ENCODE assay signal across 18 cellular contexts in the genomic region with DNA sequence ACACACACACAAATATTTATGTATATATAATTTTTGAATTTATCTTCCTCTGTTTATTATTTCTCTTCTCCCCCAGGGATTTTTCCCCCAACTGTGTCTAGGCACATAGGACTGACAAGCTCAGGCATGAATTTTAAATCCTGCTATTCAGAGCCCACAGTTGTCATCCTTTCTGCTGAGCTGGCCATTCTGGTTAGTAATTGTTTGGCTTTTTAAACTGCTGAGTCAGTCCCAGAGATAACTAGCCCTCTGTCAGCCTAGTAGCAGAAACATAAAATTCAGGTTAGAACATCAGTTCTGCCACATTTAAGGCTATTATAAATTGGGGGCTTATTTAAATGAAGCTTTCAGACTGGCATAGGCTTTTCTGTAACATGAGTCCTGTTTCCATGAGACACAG.
DNase-seq lines count a peak whose midpoint lies in the region; ATAC-seq, FAIRE-seq and TF ChIP-seq lines count a peak whose summit lies in the region.
"Had no signal": no experiment of that assay in that cellular context is flagged by ENCODE, and none has a peak within 500 bp of the region (broad histone marks: within the 10 kb centered on the region; RNA-seq: fewer than 3 reads in every experiment).

No MANE protein-coding gene starts in this region.

- H3K4me2 ChIP-seq in H1 (ENCODE audit: insufficient read depth in 1 of 2, low read depth in 2 of 2, low read length in 2 of 2) (no peak overlapping the region), mesenchymal stem cell (ENCODE audit: low read length, poor library complexity, severe bottlenecking) (no peak overlapping the region)

- POLR2A ChIA-PET in H1 (lab: Charles Lee; ENCODE audit: partially characterized antibody) = no interaction called here

- H3K27me3 ChIP-seq in H1 (replicated peaks in 1 of 4; ENCODE audit: control insufficient read depth in 3 of 4, extremely low read depth in 1 of 4, insufficient read depth in 3 of 4, low read length in 3 of 4) = no peaks in the 10 kb centered on the region
- H3K27me3 ChIP-seq in mesenchymal stem cell (ENCODE audit: control insufficient read depth in 1 of 2, insufficient read depth in 1 of 2, low read length in 2 of 2) = peaks cover 0 to 31% of the 10 kb centered on the region in 2 experiments
- no peaks in the 10 kb centered on the region for H3K27me3 ChIP-seq in MG63
- H3K27me3 ChIP-seq: SJSA1 had no signal

- DNase-seq in H4 (ENCODE audit: low spot score) = peak; percentile 7
- peak; percentile 1 for DNase-seq in M059J (ENCODE audit: low read depth)
- DNase-seq in H1 (ENCODE audit: low read depth in 1 of 2, low spot score in 2 of 2) = no peak
- DNase-seq in mesenchymal stem cell = peak; percentile 1
- no peak for DNase-seq in activated naive CD4-positive, alpha-beta T cell treated with anti-CD3 and anti-CD28 coated beads, Interleukin-2, amount 10 ng/mL, durations not matched to agents 7 days and 5 days
- DNase-seq in MG63 = no peak
- DNase-seq: CD4-positive, CD25-positive, alpha-beta regulatory T cell; EL; H7; KG1; NCI-H1105; NCI-H1694; NCI-H69; PC-3; SW 1271 had no signal

- no peak overlapping the region for H3K23ac ChIP-seq in H1 (ENCODE audit: insufficient read length)
- H3K23ac ChIP-seq in mesenchymal stem cell (ENCODE audit: low read length in 2 of 2) = no peak overlapping the region

- no peak overlapping the region for H2BK20ac ChIP-seq in H1 (ENCODE audit: low read length)

- no peak overlapping the region for H3K9ac ChIP-seq in H1 (replicated peaks in 1 of 4; ENCODE audit: extremely low read depth in 1 of 4, low read depth in 3 of 4, low read length in 3 of 4)
- no peak overlapping the region for H3K9ac ChIP-seq in mesenchymal stem cell (ENCODE audit: low read length)

- peaks cover 3% of the 10 kb centered on the region for H3K27me3 Mint-ChIP-seq in activated naive CD4-positive, alpha-beta T cell treated with anti-CD3 and anti-CD28 coated beads, Interleukin-2, amount 10 ng/mL, durations not matched to agents 7 days and 5 days
- H3K27me3 Mint-ChIP-seq: B cell; CD4-positive, CD25-positive, alpha-beta regulatory T cell had no signal

- H4K8ac ChIP-seq in H1 (ENCODE audit: extremely low read depth, insufficient read depth, low read length) = no peak overlapping the region
- H4K8ac ChIP-seq in mesenchymal stem cell (ENCODE audit: low read length) = no peak overlapping the region

- H2BK15ac ChIP-seq in H1 (ENCODE audit: low read length) (no peak overlapping the region), mesenchymal stem cell (ENCODE audit: low read depth, poor library complexity, severe bottlenecking) (no peak overlapping the region)

- H2AFZ ChIP-seq in H1 (ENCODE audit: low read length) = no peak overlapping the region
- no peak overlapping the region for H2AFZ ChIP-seq in mesenchymal stem cell (ENCODE audit: low read depth, low read length)

- no peak overlapping the region for H3K4me3 Mint-ChIP-seq in activated naive CD4-positive, alpha-beta T cell treated with anti-CD3 and anti-CD28 coated beads, Interleukin-2, amount 10 ng/mL, durations not matched to agents 7 days and 5 days
- H3K4me3 Mint-ChIP-seq: B cell; CD4-positive, CD25-positive, alpha-beta regulatory T cell had no signal

- H3K79me1 ChIP-seq in H1 (ENCODE audit: low read depth, low read length) = no peaks in the 10 kb centered on the region
- no peaks in the 10 kb centered on the region for H3K79me1 ChIP-seq in mesenchymal stem cell (replicated peaks; ENCODE audit: low read length, poor library complexity, severe bottlenecking)

- H3K4me1 Mint-ChIP-seq in activated naive CD4-positive, alpha-beta T cell treated with anti-CD3 and anti-CD28 coated beads, Interleukin-2, amount 10 ng/mL, durations not matched to agents 7 days and 5 days = no peaks in the 10 kb centered on the region

- H3K36me3 Mint-ChIP-seq in activated naive CD4-positive, alpha-beta T cell treated with anti-CD3 and anti-CD28 coated beads, Interleukin-2, amount 10 ng/mL, durations not matched to agents 7 days and 5 days = no peaks in the 10 kb centered on the region
- H3K36me3 Mint-ChIP-seq: CD4-positive, CD25-positive, alpha-beta regulatory T cell had no signal

- no peaks in the 10 kb centered on the region; a peak in 1 of 7 replicates for H3K4me1 ChIP-seq in H1 (replicated peaks in 1 of 4; ENCODE audit: control insufficient read depth in 3 of 4, insufficient read depth in 4 of 4, low read length in 3 of 4)
- no peaks in the 10 kb centered on the region for H3K4me1 ChIP-seq in mesenchymal stem cell (ENCODE audit: control insufficient read depth, insufficient read depth, low read depth, low read length)
- H3K4me1 ChIP-seq: SJSA1 had no signal

- H4K91ac ChIP-seq in H1 (replicated peaks; ENCODE audit: insufficient read length, low read length) (no peak overlapping the region), mesenchymal stem cell (ENCODE audit: low read length) (no peak overlapping the region)

- H3K23me2 ChIP-seq in H1 (ENCODE audit: low read depth, low read length) = no peaks in the 10 kb centered on the region

- H3K9me3 ChIP-seq in H1 (ENCODE audit: insufficient read depth in 2 of 2, low read depth in 1 of 2, low read length in 1 of 2) (no peaks in the 10 kb centered on the region), mesenchymal stem cell (ENCODE audit: control insufficient read depth, low read length) (no peaks in the 10 kb centered on the region), MG63 (no peaks in the 10 kb centered on the region)
- H3K9me3 ChIP-seq: SJSA1 had no signal

- TF ChIP-seq RAD21 in H1 (IDR thresholded peaks at IDR 0.05 in 1 of 2, conservative IDR thresholded peaks at IDR 0.05 in 1 of 2; ENCODE audit: low read depth in 2 of 2, low read length in 2 of 2) = no peak

- no peak for TF ChIP-seq POLR2A in H1 (IDR thresholded peaks at IDR 0.05; ENCODE audit: control extremely low read depth in 1 of 2, low read depth in 2 of 2, low read length in 2 of 2)

- H3K18ac ChIP-seq in H1 (ENCODE audit: extremely low read depth, low read length) (no peak overlapping the region), mesenchymal stem cell (ENCODE audit: low read depth in 1 of 2, low read length in 2 of 2) (no peak overlapping the region)

- H2BK120ac ChIP-seq in H1 (replicated peaks; ENCODE audit: low read depth, low read length) (no peak overlapping the region), mesenchymal stem cell (ENCODE audit: low read depth, low read length) (no peak overlapping the region)

- H3K4me3 ChIP-seq in H1 (ENCODE audit: extremely low read depth in 1 of 4, insufficient read depth in 2 of 4, low read depth in 3 of 4, low read length in 4 of 4) (no peak overlapping the region), mesenchymal stem cell (ENCODE audit: insufficient read depth in 1 of 2, low read depth in 1 of 2, low read length in 2 of 2) (no peak overlapping the region), MG63 (no peak overlapping the region)
- H3K4me3 ChIP-seq: SJSA1 had no signal

- H2BK12ac ChIP-seq in H1 (ENCODE audit: low read depth, low read length) (no peak overlapping the region), mesenchymal stem cell (ENCODE audit: low read length in 2 of 2) (no peak overlapping the region)

- H3K56ac ChIP-seq in H1 (replicated peaks; ENCODE audit: insufficient read length, low read depth, low read length) = no peak overlapping the region

- H3K14ac ChIP-seq in H1 (ENCODE audit: insufficient read length) (no peak overlapping the region), mesenchymal stem cell (ENCODE audit: low read length in 2 of 2) (no peak overlapping the region)

- no peak overlapping the region for H3K27ac Mint-ChIP-seq in activated naive CD4-positive, alpha-beta T cell treated with anti-CD3 and anti-CD28 coated beads, Interleukin-2, amount 10 ng/mL, durations not matched to agents 7 days and 5 days
- H3K27ac Mint-ChIP-seq: B cell; CD4-positive, CD25-positive, alpha-beta regulatory T cell had no signal

- H4K20me1 ChIP-seq in H1 (replicated peaks in 1 of 2; ENCODE audit: control insufficient read depth in 1 of 2, insufficient read depth in 2 of 2, low read length in 2 of 2) = no peaks in the 10 kb centered on the region

- no peak overlapping the region for H4K5ac ChIP-seq in H1 (ENCODE audit: insufficient read length, low read depth, low read length)

- no peak for TF ChIP-seq EP300 in H1 (IDR thresholded peaks at IDR 0.05; ENCODE audit: borderline replicate concordance in 1 of 2, low read depth in 2 of 2, low read length in 2 of 2)

- H3K79me2 ChIP-seq in H1 (ENCODE audit: control insufficient read depth in 1 of 2, insufficient read depth in 2 of 2, low read length in 2 of 2) = no peaks in the 10 kb centered on the region

- H3K4ac ChIP-seq in H1 (replicated peaks; ENCODE audit: insufficient read length, low read depth, low read length) = no peak overlapping the region
- no peak overlapping the region for H3K4ac ChIP-seq in mesenchymal stem cell (ENCODE audit: low read depth in 1 of 2, low read length in 2 of 2)

- H2AK5ac ChIP-seq in H1 (ENCODE audit: low read depth, low read length) (no peak overlapping the region), mesenchymal stem cell (ENCODE audit: low read length, severe bottlenecking) (no peak overlapping the region)

- H3K36me3 ChIP-seq in H1 (ENCODE audit: control insufficient read depth in 2 of 4, insufficient read depth in 4 of 4, low read length in 3 of 4) = no peaks in the 10 kb centered on the region
- H3K36me3 ChIP-seq in mesenchymal stem cell (ENCODE audit: control insufficient read depth in 1 of 2, insufficient read depth in 2 of 2, low read depth in 1 of 2, low read length in 2 of 2) = no peaks in the 10 kb centered on the region
- H3K36me3 ChIP-seq in MG63 = no peaks in the 10 kb centered on the region
- H3K36me3 ChIP-seq: SJSA1 had no signal

- FAIRE-seq in H1 (lab: Jason Lieb, UNC) = no peak

- ATAC-seq in GM21447 (IDR thresholded peaks at IDR 0.05; ENCODE audit: unreplicated experiment) = no peak
- ATAC-seq: PC-3 had no signal

- no peak overlapping the region for H2BK5ac ChIP-seq in H1 (ENCODE audit: low read depth, low read length)
- no peak overlapping the region for H2BK5ac ChIP-seq in mesenchymal stem cell (ENCODE audit: low read depth, low read length, poor library complexity, severe bottlenecking)

- H3K9me3 Mint-ChIP-seq in activated naive CD4-positive, alpha-beta T cell treated with anti-CD3 and anti-CD28 coated beads, Interleukin-2, amount 10 ng/mL, durations not matched to agents 7 days and 5 days = no peaks in the 10 kb centered on the region

- CTCF ChIA-PET in H1 (lab: Charles Lee; ENCODE audit: partially characterized antibody) = interaction anchor here (0.6 kb wide), 1 partner anchor 261 kb away, joined by 5 read pairs; no protein-coding TSS in a partner anchor
- CTCF ChIA-PET in activated naive CD4-positive, alpha-beta T cell treated with anti-CD3 and anti-CD28 coated beads, Interleukin-2, amount 10 ng/mL, durations not matched to agents 7 days and 5 days (lab: Charles Lee) = no interaction called here

- TF ChIP-seq CTCF in H1 (IDR thresholded peaks at IDR 0.05; ENCODE audit: control extremely low read depth in 1 of 3, insufficient read depth in 1 of 3, low read depth in 1 of 3, low read length in 3 of 3) = no peak

- H3K27ac ChIP-seq in H1 (ENCODE audit: low read depth, low read length) = no peak overlapping the region
- no peak overlapping the region for H3K27ac ChIP-seq in mesenchymal stem cell (ENCODE audit: low read length, poor library complexity, severe bottlenecking)
- H3K27ac ChIP-seq: SJSA1 had no signal

TF ChIP-seq in H1, 55 proteins besides CTCF, POLR2A, EP300 and RAD21 (continues in another document):
- no peak for TF ChIP-seq SP4 (IDR thresholded peaks at IDR 0.05; ENCODE audit: low read length)
- TF ChIP-seq MAFK (IDR thresholded peaks at IDR 0.05; ENCODE audit: low read depth, low read length) = peak; percentile 61; the same call in 1 of the 2 replicates

Comparison
In these comparisons a context has a peak if more than half of its experiments do, and no peak if none do; other contexts are left out.
1. DNase-seq: peak in H4 (single experiment), M059J (single experiment) and mesenchymal stem cell (single experiment); none in H1 (0 of 2), activated naive CD4-positive, alpha-beta T cell treated with anti-CD3 and anti-CD28 coated beads, Interleukin-2, amount 10 ng/mL, durations not matched to agents 7 days and 5 days (single experiment) and MG63 (single experiment).